1 cellular context compared by ENCODE assay signal in genomic region chr7:103074519-103075336, GRCh38.
TF ChIP-seq lines count a peak whose summit lies in the region.

ARMC10 (plus strand) TSS chr7:103075140; CDS start chr7:103075273, 133 bp downstream.
FBXL13 (minus strand) TSS chr7:103074796.

TF ChIP-seq in HEK293, 187 proteins besides CTCF, POLR2A, EP300 and RAD21 (continued from another document and continues in another):
- no peak for TF ChIP-seq ZSCAN18 (tag by site-specific recombination; IDR thresholded peaks at IDR 0.05)
- TF ChIP-seq ZNF341 (tag by site-specific recombination; IDR thresholded peaks at IDR 0.05; ENCODE audit: low read depth), result peak; percentile 90
- no peak for TF ChIP-seq ZBTB7A (tag by site-specific recombination; IDR thresholded peaks at IDR 0.05; ENCODE audit: low read depth)
- TF ChIP-seq ZNF362 (tag by site-specific recombination; IDR thresholded peaks at IDR 0.05), result no peak
- peak; percentile 98 for TF ChIP-seq KLF8 (tag by site-specific recombination; IDR thresholded peaks at IDR 0.05)
- no peak for TF ChIP-seq ATF2 (tag by site-specific recombination; IDR thresholded peaks at IDR 0.05; ENCODE audit: low read depth)
- TF ChIP-seq ZNF521 (tag by site-specific recombination; IDR thresholded peaks at IDR 0.05), result no peak
- peak; percentile 72; the same call in 1 of the 2 replicates for TF ChIP-seq ZNF777 (tag by site-specific recombination; IDR thresholded peaks at IDR 0.05; ENCODE audit: borderline replicate concordance)
- TF ChIP-seq HOXA7 (CRISPR knock-in tag; IDR thresholded peaks at IDR 0.05; ENCODE audit: borderline replicate concordance), result no peak
- no peak for TF ChIP-seq ZBTB6 (tag by site-specific recombination; IDR thresholded peaks at IDR 0.05)
- no peak for TF ChIP-seq ZNF416 (tag by site-specific recombination; IDR thresholded peaks at IDR 0.05)
- TF ChIP-seq ZNF701 (tag by site-specific recombination; IDR thresholded peaks at IDR 0.05), result no peak
- no peak for TF ChIP-seq PRDM2 (tag by site-specific recombination; IDR thresholded peaks at IDR 0.05; ENCODE audit: borderline replicate concordance)
- TF ChIP-seq PATZ1 (tag by site-specific recombination; IDR thresholded peaks at IDR 0.05), result peak; percentile 93
- TF ChIP-seq ZNF112 (tag by site-specific recombination; IDR thresholded peaks at IDR 0.05), result no peak
- TF ChIP-seq ZNF16 (tag by site-specific recombination; IDR thresholded peaks at IDR 0.05; ENCODE audit: low read depth), result no peak
- 0 out of 2 replicates have a peak, but pooled peaks have one; percentile 3 for TF ChIP-seq ZNF677 (tag by site-specific recombination; IDR thresholded peaks at IDR 0.05)
- no peak for TF ChIP-seq ZNF266 (tag by site-specific recombination; IDR thresholded peaks at IDR 0.05; ENCODE audit: low read depth)
- no peak for TF ChIP-seq ZNF26 (tag by site-specific recombination; IDR thresholded peaks at IDR 0.05)
- no peak for TF ChIP-seq ZNF221 (tag by site-specific recombination; IDR thresholded peaks at IDR 0.05; ENCODE audit: borderline replicate concordance)
- peak; percentile 21; the same call in 1 of the 2 replicates for TF ChIP-seq ZNF692 (tag by site-specific recombination; IDR thresholded peaks at IDR 0.05)
- TF ChIP-seq IKZF3 (tag by site-specific recombination; IDR thresholded peaks at IDR 0.05), result peak; percentile 56
- TF ChIP-seq GFI1B (tag by site-specific recombination; IDR thresholded peaks at IDR 0.05), result no peak
- no peak for TF ChIP-seq ZNF146 (tag by site-specific recombination; IDR thresholded peaks at IDR 0.05)
- no peak for TF ChIP-seq REST (tag by site-specific recombination; IDR thresholded peaks at IDR 0.05)
- no peak for TF ChIP-seq ZBTB10 (tag by site-specific recombination; IDR thresholded peaks at IDR 0.05)
- TF ChIP-seq ZNF792 (tag by site-specific recombination; IDR thresholded peaks at IDR 0.05), result no peak
- TF ChIP-seq ZNF510 (tag by site-specific recombination; IDR thresholded peaks at IDR 0.05; ENCODE audit: insufficient replicate concordance), result no peak
- no peak for TF ChIP-seq ZNF157 (tag by site-specific recombination; IDR thresholded peaks at IDR 0.05)
